ENCODE assay signal across 15 cellular contexts in the genomic region with DNA sequence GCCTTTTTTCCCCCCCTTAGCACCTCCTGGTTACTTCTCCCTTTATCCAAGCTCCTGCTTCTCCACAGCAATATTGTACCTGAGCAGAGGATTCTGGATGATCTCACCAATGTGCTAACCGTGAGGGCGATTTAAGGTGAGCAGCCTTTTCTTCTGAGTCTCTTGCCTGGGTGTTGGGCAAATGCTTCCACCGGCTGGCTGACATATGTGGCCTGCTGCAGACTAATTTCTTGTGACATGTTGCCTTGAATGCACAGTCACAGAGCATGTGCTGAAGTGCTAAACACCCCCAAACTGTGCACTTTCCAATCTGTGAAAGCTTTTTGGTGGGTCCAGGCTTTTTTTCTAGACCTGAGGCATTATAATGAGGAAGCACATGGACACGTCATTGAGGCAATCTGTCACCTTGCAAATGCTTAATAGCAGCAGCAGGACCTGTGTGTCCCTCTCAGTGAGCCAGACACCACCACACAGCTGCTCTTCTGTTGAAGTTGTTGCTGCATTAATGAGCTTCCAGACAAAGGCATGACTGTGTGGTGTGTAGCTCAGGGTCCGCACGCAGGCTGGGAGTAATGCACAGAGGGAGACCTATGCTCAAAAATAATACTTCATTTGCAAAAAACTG.
DNase-seq lines count a peak whose midpoint lies in the region; ATAC-seq and TF ChIP-seq lines count a peak whose summit lies in the region.
"Had no signal": no experiment of that assay in that cellular context is flagged by ENCODE, and none has a peak within 500 bp of the region (broad histone marks: within the 10 kb centered on the region; RNA-seq: fewer than 3 reads in every experiment).

No MANE protein-coding gene starts in this region.

- H3K4me1 Mint-ChIP-seq in neural crest cell = peaks cover 43% of the 10 kb centered on the region
- no peaks in the 10 kb centered on the region for H3K4me1 Mint-ChIP-seq in activated naive CD4-positive, alpha-beta T cell treated with anti-CD3 and anti-CD28 coated beads, Interleukin-2, amount 10 ng/mL, durations not matched to agents 7 days and 5 days
- peaks cover 8% of the 10 kb centered on the region for H3K4me1 Mint-ChIP-seq in type B pancreatic cell (ENCODE audit: unreplicated experiment)
- H3K4me1 Mint-ChIP-seq: T-helper 17 cell had no signal

- H3K27ac Mint-ChIP-seq in neural crest cell (ENCODE audit: unreplicated experiment) (peak overlapping the region; percentile 98), type B pancreatic cell (no peak overlapping the region)
- no peak overlapping the region for H3K27ac Mint-ChIP-seq in activated naive CD4-positive, alpha-beta T cell treated with anti-CD3 and anti-CD28 coated beads, Interleukin-2, amount 10 ng/mL, durations not matched to agents 7 days and 5 days
- H3K27ac Mint-ChIP-seq: CD8-positive, alpha-beta T cell; HFFc6; T-helper 17 cell had no signal

- CTCF ChIA-PET in activated naive CD4-positive, alpha-beta T cell treated with anti-CD3 and anti-CD28 coated beads, Interleukin-2, amount 10 ng/mL, durations not matched to agents 7 days and 5 days (lab: Charles Lee) = no interaction called here

- no peaks in the 10 kb centered on the region for H3K27me3 Mint-ChIP-seq in neural crest cell (ENCODE audit: low read depth)
- H3K27me3 Mint-ChIP-seq in activated naive CD4-positive, alpha-beta T cell treated with anti-CD3 and anti-CD28 coated beads, Interleukin-2, amount 10 ng/mL, durations not matched to agents 7 days and 5 days = no peaks in the 10 kb centered on the region
- no peaks in the 10 kb centered on the region for H3K27me3 Mint-ChIP-seq in type B pancreatic cell
- H3K27me3 Mint-ChIP-seq: T-helper 17 cell had no signal

- TF ChIP-seq CTCF in neural crest cell (conservative IDR thresholded peaks at IDR 0.05) (no peak), type B pancreatic cell (conservative IDR thresholded peaks at IDR 0.05) (no peak)

- H3K4me3 Mint-ChIP-seq in neural crest cell = peak overlapping the region; percentile 63
- no peak overlapping the region for H3K4me3 Mint-ChIP-seq in activated naive CD4-positive, alpha-beta T cell treated with anti-CD3 and anti-CD28 coated beads, Interleukin-2, amount 10 ng/mL, durations not matched to agents 7 days and 5 days
- no peak overlapping the region for H3K4me3 Mint-ChIP-seq in type B pancreatic cell
- H3K4me3 Mint-ChIP-seq: CD8-positive, alpha-beta T cell; HFFc6; T-helper 17 cell had no signal

- peaks cover 3% of the 10 kb centered on the region for H3K36me3 Mint-ChIP-seq in neural crest cell (ENCODE audit: low read depth)
- H3K36me3 Mint-ChIP-seq in activated naive CD4-positive, alpha-beta T cell treated with anti-CD3 and anti-CD28 coated beads, Interleukin-2, amount 10 ng/mL, durations not matched to agents 7 days and 5 days = no peaks in the 10 kb centered on the region
- no peaks in the 10 kb centered on the region for H3K36me3 Mint-ChIP-seq in type B pancreatic cell
- H3K36me3 Mint-ChIP-seq: CD8-positive, alpha-beta T cell had no signal

- no peak for ATAC-seq in GM21786 (IDR thresholded peaks at IDR 0.05; ENCODE audit: unreplicated experiment)
- ATAC-seq: CD8-positive, alpha-beta T cell; Panc1; T-helper 17 cell had no signal

- peaks cover 3% of the 10 kb centered on the region for H3K9me3 Mint-ChIP-seq in neural crest cell
- H3K9me3 Mint-ChIP-seq in activated naive CD4-positive, alpha-beta T cell treated with anti-CD3 and anti-CD28 coated beads, Interleukin-2, amount 10 ng/mL, durations not matched to agents 7 days and 5 days = peaks cover 3% of the 10 kb centered on the region
- peaks cover 4% of the 10 kb centered on the region for H3K9me3 Mint-ChIP-seq in type B pancreatic cell

- DNase-seq in DMS 273 treated with DMSO at 0.1 percent for 48 hours (lab: John Stamatoyannopoulos, UW) = peak; percentile 23
- DNase-seq in NCI-H146 treated with DMSO at 0.1 percent for 48 hours (lab: John Stamatoyannopoulos, UW; ENCODE audit: unreplicated experiment) = peak; percentile 23
- peak; percentile 13 for DNase-seq in RPMI7951 (ENCODE audit: low read depth)
- peak; percentile 25 for DNase-seq in neural crest cell (ENCODE audit: low read depth, low spot score)
- DNase-seq in activated naive CD4-positive, alpha-beta T cell treated with anti-CD3 and anti-CD28 coated beads, Interleukin-2, amount 10 ng/mL, durations not matched to agents 7 days and 5 days = no peak
- no peak for DNase-seq in type B pancreatic cell (ENCODE audit: extremely low spot score, unreplicated experiment)
- DNase-seq: BE2C; CD8-positive, alpha-beta T cell; HFFc6; Kasumi-1; NCI-H446; Right ventricle myocardium superior; T-helper 17 cell had no signal

Comparison
In these comparisons a context has a peak if more than half of its experiments do, and no peak if none do; other contexts are left out.
1. DNase-seq: peak in DMS 273 treated with DMSO at 0.1 percent for 48 hours (single experiment), NCI-H146 treated with DMSO at 0.1 percent for 48 hours (single experiment), RPMI7951 (single experiment) and neural crest cell (single experiment); none in activated naive CD4-positive, alpha-beta T cell treated with anti-CD3 and anti-CD28 coated beads, Interleukin-2, amount 10 ng/mL, durations not matched to agents 7 days and 5 days (single experiment) and type B pancreatic cell (single experiment).